In the genomic region with DNA sequence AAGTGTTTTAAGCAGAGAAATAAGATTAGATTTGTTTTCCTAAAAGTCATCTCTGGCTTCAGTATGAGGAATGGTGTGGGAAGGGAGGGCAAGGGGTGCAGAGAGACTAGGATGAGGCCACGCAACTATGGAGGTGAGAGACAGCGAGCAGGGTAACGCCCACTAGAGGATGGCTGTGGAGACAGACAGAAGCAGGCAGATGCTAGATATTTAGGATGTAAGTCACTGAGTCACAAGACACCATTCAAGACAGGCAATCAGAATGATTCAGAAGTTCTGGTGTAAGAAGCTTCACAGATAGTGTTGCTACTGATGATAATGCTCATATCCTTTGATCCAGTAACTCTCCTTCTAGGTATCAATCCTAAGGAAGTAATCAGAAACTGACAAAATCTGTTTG, we compare ENCODE assay signal across 11 cellular contexts. TPM values are rescaled to one million over a fixed set of nuclear protein-coding genes. Genes with fewer than 3 reads are reported as not detected.
DNase-seq lines count a peak whose midpoint lies in the region; ATAC-seq, FAIRE-seq and TF ChIP-seq lines count a peak whose summit lies in the region.
"Had no signal": no experiment of that assay in that cellular context is flagged by ENCODE, and none has a peak within 500 bp of the region (broad histone marks: within the 10 kb centered on the region; RNA-seq: fewer than 3 reads in every experiment).

No MANE protein-coding gene starts in this region.

- no peak overlapping the region for H3K4me2 ChIP-seq in A549

- TF ChIP-seq CTCF in A549 (IDR thresholded peaks at IDR 0.05) (no peak), GM20000 (IDR thresholded peaks at IDR 0.05; ENCODE audit: extremely low read depth, missing control alignments) (no peak), foreskin keratinocyte (conservative IDR thresholded peaks at IDR 0.05) (peak; percentile 41)

- H3K9me3 ChIP-seq in A549: no peaks in the 10 kb centered on the region

- no peak for FAIRE-seq in A549 (lab: Jason Lieb, UNC)

- TF ChIP-seq RAD21 in A549 (conservative IDR thresholded peaks at IDR 0.05 in 1 of 2, IDR thresholded peaks at IDR 0.05 in 1 of 2): no peak

- DNase-seq in A549 (ENCODE audit: low read depth in 1 of 2, low spot score in 1 of 2): peak in 1 of 2 experiments; percentile 24
- peak; percentile 29 for DNase-seq in GM20000 (ENCODE audit: low spot score)
- peak; percentile 50 for DNase-seq in RKO (ENCODE audit: low spot score)
- DNase-seq in foreskin keratinocyte: peak; percentile 30 to 79
- DNase-seq in UCSD-AML1 (lab: John Stamatoyannopoulos, UW; ENCODE audit: unreplicated experiment): no peak
- DNase-seq: AML-193; central memory CD4-positive, alpha-beta T cell; stimulated activated CD8-positive, alpha-beta memory T cell treated with anti-CD3 and anti-CD28 coated beads, Interleukin-4, amount 100 ng/mL, for 48 hours had no signal

- 0 out of 3 replicates have a peak, but pooled peaks cover 3% of the 10 kb centered on the region for H3K4me1 ChIP-seq in A549
- peaks cover 3% of the 10 kb centered on the region for H3K4me1 ChIP-seq in foreskin keratinocyte

- ATAC-seq in A549: peak; percentile 50 to 51; a peak in 3 of 6 replicates
- peak; percentile 76 for ATAC-seq in foreskin keratinocyte
- ATAC-seq in GM19455 (IDR thresholded peaks at IDR 0.05; ENCODE audit: unreplicated experiment): no peak
- ATAC-seq in GM18505 (IDR thresholded peaks at IDR 0.05; ENCODE audit: unreplicated experiment): no peak
- ATAC-seq in HG03025 (IDR thresholded peaks at IDR 0.05; ENCODE audit: low FRiP score, unreplicated experiment): no peak

- H3K27ac ChIP-seq in A549 (no peak overlapping the region), foreskin keratinocyte (no peak overlapping the region)

- H3K27me3 ChIP-seq in foreskin keratinocyte: no peaks in the 10 kb centered on the region

- WGBS in A549 (ENCODE audit: missing lambda C conversion rate): 87% methylated on average over 3 of the region's 3 CpGs

- CTCF ChIA-PET in A549 (lab: Yijun Ruan, JAX): interaction anchor here (2.1 kb wide), 1 partner anchor 20 kb away, joined by 8 read pairs; no protein-coding TSS in a partner anchor

- TF ChIP-seq POLR2A in A549 (IDR thresholded peaks at IDR 0.05; ENCODE audit: low read length) (no peak), GM18505 (IDR thresholded peaks at IDR 0.05; ENCODE audit: borderline replicate concordance, extremely low read depth, insufficient read depth, insufficient read length) (no peak)

- no peak overlapping the region for H3K4me3 ChIP-seq in A549

- POLR2A ChIA-PET in A549 (lab: Yijun Ruan, JAX): no interaction called here

- no peak for TF ChIP-seq EP300 in A549 (IDR thresholded peaks at IDR 0.05)

TF ChIP-seq in A549, 52 proteins besides CTCF, POLR2A, EP300 and RAD21:
- TF ChIP-seq MAZ (IDR thresholded peaks at IDR 0.05; ENCODE audit: borderline replicate concordance, low read depth, low read length) (no peak), HOXB5 (CRISPR knock-in tag; IDR thresholded peaks at IDR 0.05) (no peak), JUN (IDR thresholded peaks at IDR 0.05) (no peak), ESRRA (IDR thresholded peaks at IDR 0.05; ENCODE audit: borderline replicate concordance, low read length) (no peak), FOXS1 (CRISPR knock-in tag; IDR thresholded peaks at IDR 0.05) (no peak), ZSCAN20 (CRISPR knock-in tag; IDR thresholded peaks at IDR 0.05) (no peak), JUNB (IDR thresholded peaks at IDR 0.05) (no peak), KDM5A (IDR thresholded peaks at IDR 0.05) (no peak), ZFP36 (IDR thresholded peaks at IDR 0.05; ENCODE audit: borderline replicate concordance, partially characterized antibody) (no peak), BHLHE40 (IDR thresholded peaks at IDR 0.05; ENCODE audit: low read depth, low read length) (no peak), ZC3H11A (IDR thresholded peaks at IDR 0.05) (no peak), ZNF302 (CRISPR knock-in tag; IDR thresholded peaks at IDR 0.05) (no peak), HOXA7 (CRISPR knock-in tag; IDR thresholded peaks at IDR 0.05) (no peak)
- TF ChIP-seq, protein P1, sequence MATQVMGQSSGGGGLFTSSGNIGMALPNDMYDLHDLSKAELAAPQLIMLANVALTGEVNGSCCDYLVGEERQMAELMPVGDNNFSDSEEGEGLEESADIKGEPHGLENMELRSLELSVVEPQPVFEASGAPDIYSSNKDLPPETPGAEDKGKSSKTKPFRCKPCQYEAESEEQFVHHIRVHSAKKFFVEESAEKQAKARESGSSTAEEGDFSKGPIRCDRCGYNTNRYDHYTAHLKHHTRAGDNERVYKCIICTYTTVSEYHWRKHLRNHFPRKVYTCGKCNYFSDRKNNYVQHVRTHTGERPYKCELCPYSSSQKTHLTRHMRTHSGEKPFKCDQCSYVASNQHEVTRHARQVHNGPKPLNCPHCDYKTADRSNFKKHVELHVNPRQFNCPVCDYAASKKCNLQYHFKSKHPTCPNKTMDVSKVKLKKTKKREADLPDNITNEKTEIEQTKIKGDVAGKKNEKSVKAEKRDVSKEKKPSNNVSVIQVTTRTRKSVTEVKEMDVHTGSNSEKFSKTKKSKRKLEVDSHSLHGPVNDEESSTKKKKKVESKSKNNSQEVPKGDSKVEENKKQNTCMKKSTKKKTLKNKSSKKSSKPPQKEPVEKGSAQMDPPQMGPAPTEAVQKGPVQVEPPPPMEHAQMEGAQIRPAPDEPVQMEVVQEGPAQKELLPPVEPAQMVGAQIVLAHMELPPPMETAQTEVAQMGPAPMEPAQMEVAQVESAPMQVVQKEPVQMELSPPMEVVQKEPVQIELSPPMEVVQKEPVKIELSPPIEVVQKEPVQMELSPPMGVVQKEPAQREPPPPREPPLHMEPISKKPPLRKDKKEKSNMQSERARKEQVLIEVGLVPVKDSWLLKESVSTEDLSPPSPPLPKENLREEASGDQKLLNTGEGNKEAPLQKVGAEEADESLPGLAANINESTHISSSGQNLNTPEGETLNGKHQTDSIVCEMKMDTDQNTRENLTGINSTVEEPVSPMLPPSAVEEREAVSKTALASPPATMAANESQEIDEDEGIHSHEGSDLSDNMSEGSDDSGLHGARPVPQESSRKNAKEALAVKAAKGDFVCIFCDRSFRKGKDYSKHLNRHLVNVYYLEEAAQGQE (IDR thresholded peaks at IDR 0.05): no peak
- TF ChIP-seq, protein P2, sequence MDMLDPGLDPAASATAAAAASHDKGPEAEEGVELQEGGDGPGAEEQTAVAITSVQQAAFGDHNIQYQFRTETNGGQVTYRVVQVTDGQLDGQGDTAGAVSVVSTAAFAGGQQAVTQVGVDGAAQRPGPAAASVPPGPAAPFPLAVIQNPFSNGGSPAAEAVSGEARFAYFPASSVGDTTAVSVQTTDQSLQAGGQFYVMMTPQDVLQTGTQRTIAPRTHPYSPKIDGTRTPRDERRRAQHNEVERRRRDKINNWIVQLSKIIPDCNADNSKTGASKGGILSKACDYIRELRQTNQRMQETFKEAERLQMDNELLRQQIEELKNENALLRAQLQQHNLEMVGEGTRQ (IDR thresholded peaks at IDR 0.05): no peak
- TF ChIP-seq, protein P3, sequence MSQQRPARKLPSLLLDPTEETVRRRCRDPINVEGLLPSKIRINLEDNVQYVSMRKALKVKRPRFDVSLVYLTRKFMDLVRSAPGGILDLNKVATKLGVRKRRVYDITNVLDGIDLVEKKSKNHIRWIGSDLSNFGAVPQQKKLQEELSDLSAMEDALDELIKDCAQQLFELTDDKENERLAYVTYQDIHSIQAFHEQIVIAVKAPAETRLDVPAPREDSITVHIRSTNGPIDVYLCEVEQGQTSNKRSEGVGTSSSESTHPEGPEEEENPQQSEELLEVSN (IDR thresholded peaks at IDR 0.05; ENCODE audit: borderline replicate concordance, low read depth): no peak
- TF ChIP-seq, protein P4, sequence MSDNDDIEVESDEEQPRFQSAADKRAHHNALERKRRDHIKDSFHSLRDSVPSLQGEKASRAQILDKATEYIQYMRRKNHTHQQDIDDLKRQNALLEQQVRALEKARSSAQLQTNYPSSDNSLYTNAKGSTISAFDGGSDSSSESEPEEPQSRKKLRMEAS (IDR thresholded peaks at IDR 0.05): no peak
- TF ChIP-seq, protein P5, sequence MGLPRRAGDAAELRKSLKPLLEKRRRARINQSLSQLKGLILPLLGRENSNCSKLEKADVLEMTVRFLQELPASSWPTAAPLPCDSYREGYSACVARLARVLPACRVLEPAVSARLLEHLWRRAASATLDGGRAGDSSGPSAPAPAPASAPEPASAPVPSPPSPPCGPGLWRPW (IDR thresholded peaks at IDR 0.05): no peak
- TF ChIP-seq, protein P6, sequence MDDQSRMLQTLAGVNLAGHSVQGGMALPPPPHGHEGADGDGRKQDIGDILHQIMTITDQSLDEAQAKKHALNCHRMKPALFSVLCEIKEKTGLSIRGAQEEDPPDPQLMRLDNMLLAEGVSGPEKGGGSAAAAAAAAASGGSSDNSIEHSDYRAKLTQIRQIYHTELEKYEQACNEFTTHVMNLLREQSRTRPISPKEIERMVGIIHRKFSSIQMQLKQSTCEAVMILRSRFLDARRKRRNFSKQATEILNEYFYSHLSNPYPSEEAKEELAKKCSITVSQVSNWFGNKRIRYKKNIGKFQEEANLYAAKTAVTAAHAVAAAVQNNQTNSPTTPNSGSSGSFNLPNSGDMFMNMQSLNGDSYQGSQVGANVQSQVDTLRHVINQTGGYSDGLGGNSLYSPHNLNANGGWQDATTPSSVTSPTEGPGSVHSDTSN (IDR thresholded peaks at IDR 0.05): no peak

RNA-seq across cellular contexts. Expression of a gene that starts 19.1 kb away (rescaled TPM):
- polyA plus RNA-seq in A549 (2011; rRNA removed): 8.8 and 9.2 TPM in 2 replicates
- 2.2 and 2.5 TPM in 2 replicates for polyA plus RNA-seq in A549 (2012; cell fraction: cytosol; rRNA removed)
- 2.8 and 4.7 TPM in 2 replicates for polyA plus RNA-seq in A549 (2012; cell fraction: nucleus; rRNA removed)
- 5.0 to 6.3 TPM (median 5.2 TPM) in 3 replicates for polyA plus RNA-seq in A549 (2017; fragmentation: RNase III; extraction: RNeasy Plus Mini Kit Qiagen cat#74134 plus additional on column Dnase treatment)
- polyA minus RNA-seq in A549 (2011; rRNA and poly(A)+ RNA removed): 2.9 and 3.9 TPM in 2 replicates
- 5.9 and 7.1 TPM in 2 replicates for total RNA-seq in foreskin keratinocyte
- 4.3 and 5.3 TPM in 2 replicates for polyA plus RNA-seq in foreskin keratinocyte

RNA-seq across cellular contexts. Expression of a gene that starts 20.3 kb away (rescaled TPM):
- 16.2 and 16.8 TPM in 2 replicates for polyA plus RNA-seq in A549 (2011; rRNA removed)
- polyA plus RNA-seq in A549 (2012; cell fraction: cytosol; rRNA removed): 3.8 and 5.1 TPM in 2 replicates
- polyA plus RNA-seq in A549 (2012; cell fraction: nucleus; rRNA removed): 3.3 and 5.1 TPM in 2 replicates
- polyA plus RNA-seq in A549 (2017; fragmentation: RNase III; extraction: RNeasy Plus Mini Kit Qiagen cat#74134 plus additional on column Dnase treatment): 9.3 to 11.1 TPM (median 10.1 TPM) in 3 replicates
- polyA minus RNA-seq in A549 (2011; rRNA and poly(A)+ RNA removed): 14.5 and 15.1 TPM in 2 replicates
- 15.0 and 15.6 TPM in 2 replicates for total RNA-seq in foreskin keratinocyte
- 10.1 and 11.3 TPM in 2 replicates for polyA plus RNA-seq in foreskin keratinocyte

Comparison
In these comparisons a context has a peak if more than half of its experiments do, and no peak if none do; other contexts are left out.
1. ATAC-seq: peak in A549 (2 of 2) and foreskin keratinocyte (single experiment); none in GM19455 (single experiment), GM18505 (single experiment) and HG03025 (single experiment).